In genomic region chr16:66242206-66242605, GRCh38 we compare ENCODE assay signal across 5 cellular contexts.
DNase-seq lines count a peak whose midpoint lies in the region; ATAC-seq and TF ChIP-seq lines count a peak whose summit lies in the region.
"Not testable (repeated sequence)": the region's sequence is repeated elsewhere in the genome, so short reads cannot be mapped to it uniquely, and the experiment has no call there.

No MANE protein-coding gene starts in this region.

- not testable (repeated sequence) for H3K9me3 ChIP-seq in upper lobe of right lung

- H3K27me3 ChIP-seq in upper lobe of right lung, result not testable (repeated sequence)

- intact Hi-C loops in posterior vena cava (cut with DNase I); sciatic nerve (cut with DNase I); upper lobe of right lung (cut with DNase I): not testable (repeated sequence)

- not testable (repeated sequence) for H3K4me1 ChIP-seq in upper lobe of right lung

- H3K36me3 ChIP-seq in upper lobe of right lung, result not testable (repeated sequence)

- not testable (repeated sequence) for H3K27ac ChIP-seq in upper lobe of right lung

- not testable (repeated sequence) for H3K4me3 ChIP-seq in fibroblast of mammary gland (ENCODE audit: control insufficient read depth, low read depth, low read length); upper lobe of right lung

- TF ChIP-seq CTCF in fibroblast of mammary gland (conservative IDR thresholded peaks at IDR 0.05; ENCODE audit: control insufficient read depth, insufficient read depth, low read depth, low read length); upper lobe of right lung (IDR thresholded peaks at IDR 0.05): not testable (repeated sequence)

- peak; percentile 29 for ATAC-seq in sciatic nerve
- not testable (repeated sequence) for ATAC-seq in upper lobe of right lung

- DNase-seq in fibroblast of mammary gland (ENCODE audit: low read depth) (peak; percentile 20), mesenteric fat pad (ENCODE audit: low spot score) (peak; percentile 22), posterior vena cava (ENCODE audit: low spot score) (peak; percentile 66), upper lobe of right lung (peak; percentile 11)
- DNase-seq in sciatic nerve (ENCODE audit: low spot score), result not testable (repeated sequence)
